ENCODE assay signal across 25 cellular contexts in the genomic region with DNA sequence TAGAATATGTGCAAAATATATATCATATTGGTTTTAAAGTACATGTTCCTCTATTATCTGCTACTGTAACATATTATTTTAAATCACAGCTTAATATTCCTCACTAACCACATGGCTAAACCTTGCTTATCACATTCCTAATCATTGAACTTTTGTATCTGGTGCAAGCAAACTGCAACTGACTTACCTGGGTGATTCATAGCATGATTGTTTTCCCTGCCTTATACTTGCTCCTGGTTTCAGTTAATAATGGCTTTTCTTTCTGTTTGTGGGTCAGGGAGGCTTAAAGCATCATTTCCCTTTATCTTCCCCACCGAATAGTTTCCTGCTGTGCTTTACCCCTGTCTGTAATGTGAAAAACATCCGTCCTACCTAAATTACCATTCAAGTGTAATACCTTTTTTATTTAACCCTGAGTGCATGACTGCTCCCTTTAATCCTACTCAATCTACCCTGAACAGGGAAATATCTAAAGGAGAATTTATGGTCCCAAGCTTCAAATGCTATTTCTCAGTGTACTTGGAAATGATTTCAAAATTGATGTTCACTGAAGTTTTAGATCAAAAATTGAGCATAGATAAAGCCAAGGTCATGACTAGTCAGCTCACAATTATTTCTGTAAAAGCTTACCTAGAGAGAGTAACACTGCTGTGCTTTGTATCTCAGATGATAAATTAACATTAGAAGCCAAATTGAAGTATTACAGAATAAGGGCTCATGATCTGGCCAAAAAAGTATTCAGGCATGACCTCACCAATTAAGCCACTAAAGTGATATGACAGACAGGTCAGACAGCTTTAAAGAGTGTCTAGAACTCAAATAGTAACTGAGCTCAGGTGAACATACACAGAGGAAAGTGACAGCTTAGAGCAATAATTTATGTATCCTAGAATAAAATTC.
A peak's percentile ranks its signal among the peaks of the same experiment; 100 is the strongest.
DNase-seq lines count a peak whose midpoint lies in the region; ATAC-seq, FAIRE-seq and TF ChIP-seq lines count a peak whose summit lies in the region.
"Had no signal": no experiment of that assay in that cellular context is flagged by ENCODE, and none has a peak within 500 bp of the region (broad histone marks: within the 10 kb centered on the region; RNA-seq: fewer than 3 reads in every experiment).

No MANE protein-coding gene starts in this region.

- H3K9me2 ChIP-seq in PC-9 (ENCODE audit: insufficient read depth), result no peaks in the 10 kb centered on the region

- H2AFZ ChIP-seq in PC-9 (no peak overlapping the region), osteoblast (ENCODE audit: low read length) (no peak overlapping the region)

- no TSS peak for BruUV-seq in PC-9 (replicated peaks; lab: Mats Ljungman, UMichigan)

- H3K4me1 ChIP-seq in PC-9 (replicated peaks; ENCODE audit: insufficient read depth) (peaks cover 14% of the 10 kb centered on the region), osteoblast (ENCODE audit: insufficient read depth, low read length) (no peaks in the 10 kb centered on the region)
- no peaks in the 10 kb centered on the region for H3K4me1 ChIP-seq in effector memory CD4-positive, alpha-beta T cell (ENCODE audit: control insufficient read depth, insufficient read depth, low read length, poor library complexity, severe bottlenecking)
- H3K4me1 ChIP-seq: BLaER1 treated with 17β-estradiol and CSF1 and Interleukin-3, amounts not matched to agents 10 nM and 100 nM; body of pancreas; gastroesophageal sphincter; sigmoid colon had no signal

- H3K79me2 ChIP-seq in PC-9 (ENCODE audit: low read depth), result no peaks in the 10 kb centered on the region
- H3K79me2 ChIP-seq in osteoblast (ENCODE audit: insufficient read depth, low read length), result no peaks in the 10 kb centered on the region

- ATAC-seq in stimulated activated effector memory CD8-positive, alpha-beta T cell treated with anti-CD3 and anti-CD28 coated beads, Interleukin-12 subunit alpha, Interleukin-12 subunit beta, amount 100 ng/mL, for 72 hours, result no peak
- ATAC-seq: body of pancreas; gastroesophageal sphincter; left cardiac atrium; natural killer cell treated with Interleukin-12 subunit alpha and Interleukin-12 subunit beta and Interleukin-15 and Interleukin-18, amount 100 ng/mL, for 72 hours had no signal

- H3K36me3 ChIP-seq in PC-9 (ENCODE audit: low read depth) (no peaks in the 10 kb centered on the region), kidney epithelial cell (ENCODE audit: control insufficient read depth, insufficient read depth, low read length) (no peaks in the 10 kb centered on the region), osteoblast (ENCODE audit: insufficient read depth, low read length) (no peaks in the 10 kb centered on the region)
- H3K36me3 ChIP-seq in effector memory CD4-positive, alpha-beta T cell (ENCODE audit: control insufficient read depth, insufficient read depth, low read length), result no peaks in the 10 kb centered on the region
- H3K36me3 ChIP-seq: BLaER1 treated with 17β-estradiol and CSF1 and Interleukin-3, amounts not matched to agents 10 nM and 100 nM; gastroesophageal sphincter; sigmoid colon had no signal

- peak; percentile 73 for TF ChIP-seq EP300 in Ishikawa (IDR thresholded peaks at IDR 0.05; ENCODE audit: borderline replicate concordance)

- no peaks in the 10 kb centered on the region for H3K27me3 ChIP-seq in PC-9 (ENCODE audit: insufficient read depth, low read depth)
- no peaks in the 10 kb centered on the region for H3K27me3 ChIP-seq in kidney epithelial cell (ENCODE audit: control insufficient read depth, insufficient read depth, low read length)
- H3K27me3 ChIP-seq in effector memory CD4-positive, alpha-beta T cell (replicated peaks; ENCODE audit: control insufficient read depth, insufficient read depth, low read length, poor library complexity, severe bottlenecking), result no peaks in the 10 kb centered on the region
- H3K27me3 ChIP-seq in osteoblast (ENCODE audit: insufficient read depth, low read length), result no peaks in the 10 kb centered on the region
- H3K27me3 ChIP-seq: BLaER1 treated with 17β-estradiol and CSF1 and Interleukin-3, amounts not matched to agents 10 nM and 100 nM; body of pancreas; gastroesophageal sphincter; sigmoid colon had no signal

- H3K4me3 ChIP-seq in PC-9 (no peak overlapping the region), kidney epithelial cell (ENCODE audit: low read depth, low read length) (no peak overlapping the region), osteoblast (ENCODE audit: insufficient read depth, low read length) (no peak overlapping the region)
- H3K4me3 ChIP-seq in effector memory CD4-positive, alpha-beta T cell (ENCODE audit: insufficient read depth, low read depth, low read length, poor library complexity, severe bottlenecking), result no peak overlapping the region
- H3K4me3 ChIP-seq: BLaER1 treated with 17β-estradiol and CSF1 and Interleukin-3, amounts not matched to agents 10 nM and 100 nM; body of pancreas; gastroesophageal sphincter; sigmoid colon had no signal

- TF ChIP-seq CTCF in D721Med (IDR thresholded peaks at IDR 0.05; ENCODE audit: insufficient read depth, missing control alignments) (no peak), PC-9 (conservative IDR thresholded peaks at IDR 0.05) (no peak), kidney epithelial cell (IDR thresholded peaks at IDR 0.05; ENCODE audit: insufficient read depth, low read length, poor library complexity, severe bottlenecking) (no peak), osteoblast (IDR thresholded peaks at IDR 0.05; ENCODE audit: extremely low read depth, low read depth, low read length) (no peak)

- POLR2A ChIA-PET in PC-9 (lab: Charles Lee; ENCODE audit: unreplicated experiment), result no interaction called here

- DNase-seq in D721Med (ENCODE audit: insufficient read length, low spot score) (no peak), PC-9 (peak in 1 of 2 experiments; percentile 4), kidney epithelial cell (ENCODE audit: low read depth) (peak; percentile 21), osteoblast (ENCODE audit: insufficient read length, low spot score, missing footprints) (no peak)
- no peak for DNase-seq in stimulated activated effector memory CD8-positive, alpha-beta T cell treated with anti-CD3 and anti-CD28 coated beads, Interleukin-12 subunit alpha, Interleukin-12 subunit beta, amount 100 ng/mL, for 72 hours (ENCODE audit: low spot score in 2 of 2)
- no peak for DNase-seq in effector memory CD4-positive, alpha-beta T cell
- DNase-seq: activated B cell treated with CpG ODN at 0.5 μM for 24 hours; activated CD4-positive, alpha-beta T cell treated with anti-CD3 and anti-CD28 coated beads, Interleukin-2, amount 50 U/mL, for 48 hours; activated CD8-positive, alpha-beta memory T cell treated with anti-CD3 and anti-CD28 coated beads, Interleukin-2, amount 50 U/mL, for 48 hours; activated naive CD8-positive, alpha-beta T cell treated with anti-CD3 and anti-CD28 coated beads, Interleukin-2, amount 10 ng/mL, durations not matched to agents 7 days and 5 days; body of pancreas; DMS 273 treated with DMSO at 0.1 percent for 48 hours; left cardiac atrium; MM.1S; NCI-H187; NCI-H446 treated with DMSO at 0.1 percent for 48 hours; RPMI8226; sigmoid colon; T-helper 9 cell had no signal

- no peaks in the 10 kb centered on the region for H3K36me3 Mint-ChIP-seq in stimulated activated effector memory CD8-positive, alpha-beta T cell treated with anti-CD3 and anti-CD28 coated beads, Interleukin-12 subunit alpha, Interleukin-12 subunit beta, amount 100 ng/mL, for 72 hours
- H3K36me3 Mint-ChIP-seq: activated naive CD8-positive, alpha-beta T cell treated with anti-CD3 and anti-CD28 coated beads, Interleukin-2, amount 10 ng/mL, durations not matched to agents 7 days and 5 days; natural killer cell treated with Interleukin-12 subunit alpha and Interleukin-12 subunit beta and Interleukin-15 and Interleukin-18, amount 100 ng/mL, for 72 hours had no signal

- no peaks in the 10 kb centered on the region for H3K4me1 Mint-ChIP-seq in stimulated activated effector memory CD8-positive, alpha-beta T cell treated with anti-CD3 and anti-CD28 coated beads, Interleukin-12 subunit alpha, Interleukin-12 subunit beta, amount 100 ng/mL, for 72 hours
- H3K4me1 Mint-ChIP-seq: activated B cell treated with CpG ODN at 0.5 μM for 24 hours; activated naive CD8-positive, alpha-beta T cell treated with anti-CD3 and anti-CD28 coated beads, Interleukin-2, amount 10 ng/mL, durations not matched to agents 7 days and 5 days had no signal

- H3K9me3 Mint-ChIP-seq in stimulated activated effector memory CD8-positive, alpha-beta T cell treated with anti-CD3 and anti-CD28 coated beads, Interleukin-12 subunit alpha, Interleukin-12 subunit beta, amount 100 ng/mL, for 72 hours, result peaks cover 9% of the 10 kb centered on the region

- no peak overlapping the region for H3K4me3 Mint-ChIP-seq in stimulated activated effector memory CD8-positive, alpha-beta T cell treated with anti-CD3 and anti-CD28 coated beads, Interleukin-12 subunit alpha, Interleukin-12 subunit beta, amount 100 ng/mL, for 72 hours
- H3K4me3 Mint-ChIP-seq: activated B cell treated with CpG ODN at 0.5 μM for 24 hours; activated naive CD8-positive, alpha-beta T cell treated with anti-CD3 and anti-CD28 coated beads, Interleukin-2, amount 10 ng/mL, durations not matched to agents 7 days and 5 days; mesothelial cell of epicardium; natural killer cell treated with Interleukin-12 subunit alpha and Interleukin-12 subunit beta and Interleukin-15 and Interleukin-18, amount 100 ng/mL, for 72 hours had no signal

- no peak overlapping the region for H3K27ac Mint-ChIP-seq in stimulated activated effector memory CD8-positive, alpha-beta T cell treated with anti-CD3 and anti-CD28 coated beads, Interleukin-12 subunit alpha, Interleukin-12 subunit beta, amount 100 ng/mL, for 72 hours
- H3K27ac Mint-ChIP-seq: activated B cell treated with CpG ODN at 0.5 μM for 24 hours; activated naive CD8-positive, alpha-beta T cell treated with anti-CD3 and anti-CD28 coated beads, Interleukin-2, amount 10 ng/mL, durations not matched to agents 7 days and 5 days; activated T-helper 2 cell treated with anti-CD3 and anti-CD28 coated beads, Interferon-gamma antibody, Interleukin-2, Interleukin-4, amounts not matched to agents 10 μg/mL and 5 μg/mL and 100 μg/mL, durations not matched to agents 14 hours and 24 hours and 36 hours; mesothelial cell of epicardium; natural killer cell treated with Interleukin-12 subunit alpha and Interleukin-12 subunit beta and Interleukin-15 and Interleukin-18, amount 100 ng/mL, for 72 hours had no signal

- intact Hi-C loops in PC-9 (cut with micrococcal nuclease; ENCODE audit: unreplicated experiment), result loop anchor here (5.0 kb wide), 1 partner anchor 47 kb away; no protein-coding TSS in a partner anchor

- H3F3A ChIP-seq in PC-9 (ENCODE audit: insufficient read depth, low read depth), result no peaks in the 10 kb centered on the region

- CTCF ChIA-PET in PC-9 (lab: Charles Lee), result no interaction called here

- H3K9me3 ChIP-seq in PC-9 (ENCODE audit: insufficient read depth, low read depth), result no peaks in the 10 kb centered on the region
- no peaks in the 10 kb centered on the region for H3K9me3 ChIP-seq in effector memory CD4-positive, alpha-beta T cell (ENCODE audit: control insufficient read depth, low read length)
- H3K9me3 ChIP-seq in osteoblast (ENCODE audit: low read depth, low read length), result no peaks in the 10 kb centered on the region
- H3K9me3 ChIP-seq: BLaER1 treated with 17β-estradiol and CSF1 and Interleukin-3, amounts not matched to agents 10 nM and 100 nM; body of pancreas; sigmoid colon had no signal

- peak; percentile 46 for FAIRE-seq in D721Med (lab: Jason Lieb, UNC)

- H3K4me2 ChIP-seq in PC-9, result peak overlapping the region; percentile 10
- no peak overlapping the region for H3K4me2 ChIP-seq in osteoblast (ENCODE audit: insufficient read depth, low read length)
- H3K4me2 ChIP-seq: BLaER1 treated with 17β-estradiol and CSF1 and Interleukin-3, amounts not matched to agents 10 nM and 100 nM had no signal

- H4K20me1 ChIP-seq in PC-9 (ENCODE audit: insufficient read depth), result no peaks in the 10 kb centered on the region
- H4K20me1 ChIP-seq in osteoblast (ENCODE audit: insufficient read depth, low read length), result no peaks in the 10 kb centered on the region
- H4K20me1 ChIP-seq: BLaER1 treated with 17β-estradiol and CSF1 and Interleukin-3, amounts not matched to agents 10 nM and 100 nM had no signal

- TF ChIP-seq RAD21 in Ishikawa (IDR thresholded peaks at IDR 0.05; ENCODE audit: low read depth), result peak; percentile 6; the same call in 1 of the 2 replicates

- peak overlapping the region; percentile 65 for H3K27ac ChIP-seq in PC-9
- H3K27ac ChIP-seq in effector memory CD4-positive, alpha-beta T cell (ENCODE audit: insufficient read depth, low read length, poor library complexity, severe bottlenecking), result no peak overlapping the region
- no peak overlapping the region for H3K27ac ChIP-seq in osteoblast (ENCODE audit: low read depth, low read length)
- H3K27ac ChIP-seq: BLaER1 treated with 17β-estradiol and CSF1 and Interleukin-3, amounts not matched to agents 10 nM and 100 nM; body of pancreas; gastroesophageal sphincter; sigmoid colon had no signal
